In the genomic region with DNA sequence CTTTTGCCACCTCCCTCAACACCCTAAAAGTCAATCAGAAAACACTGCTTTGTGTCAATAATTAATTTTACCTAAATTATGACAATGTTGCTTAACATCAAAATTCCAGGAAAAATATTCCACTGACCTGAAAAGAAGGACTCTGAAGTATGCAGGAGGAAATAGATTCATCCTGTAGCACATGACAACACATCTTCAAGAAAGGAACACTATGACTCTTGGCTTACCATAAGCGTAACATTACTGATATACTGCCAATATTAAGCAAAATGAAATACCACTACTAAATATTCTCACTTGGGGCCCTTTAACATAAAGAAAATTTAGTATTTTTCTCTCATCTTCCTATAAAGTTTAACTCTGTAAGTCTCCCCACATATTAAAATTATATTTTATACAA, we compare ENCODE assay signal across 9 cellular contexts.
"Had no signal": no experiment of that assay in that cellular context is flagged by ENCODE, and none has a peak within 500 bp of the region (broad histone marks: within the 10 kb centered on the region; RNA-seq: fewer than 3 reads in every experiment).

No MANE protein-coding gene starts in this region.

- H3K4me3 ChIP-seq: GM23338 had no signal

- H3K27me3 Mint-ChIP-seq: IgD-negative memory B cell had no signal

- DNase-seq: H9, HCEC 1CT, KBM-7 had no signal

- H3K27ac Mint-ChIP-seq: GM23338, H9, IgD-negative memory B cell had no signal

- FAIRE-seq: H1, H54, HepG2 had no signal

- ATAC-seq: GM23338, HepG2 had no signal

- H3K4me3 Mint-ChIP-seq: GM23338, H9, IgD-negative memory B cell had no signal

- H3K4me2 ChIP-seq: GM23338 had no signal

- H3K27ac ChIP-seq: HL-60 had no signal

- H3K9me3 Mint-ChIP-seq: GM23338, H9, IgD-negative memory B cell had no signal
